1 cellular context compared by ENCODE assay signal in genomic region chr9:36163049-36163839, GRCh38.
A peak's percentile ranks its signal among the peaks of the same experiment; 100 is the strongest.
TF ChIP-seq lines count a peak whose summit lies in the region.

No MANE protein-coding gene starts in this region.

TF ChIP-seq in WTC11, 78 proteins besides CTCF, POLR2A, EP300 and RAD21 (continued from another document and continues in another):
- TF ChIP-seq ARID4B (CRISPR knock-in tag; IDR thresholded peaks at IDR 0.05; ENCODE audit: borderline replicate concordance), result no peak
- TF ChIP-seq GTF2I (CRISPR knock-in tag; conservative IDR thresholded peaks at IDR 0.05), result no peak
- TF ChIP-seq ETV6 (CRISPR knock-in tag; IDR thresholded peaks at IDR 0.05), result 0 out of 2 replicates have a peak, but pooled peaks have one; percentile 70
- no peak; the same call in 1 of the 2 replicates for TF ChIP-seq USF2 (CRISPR knock-in tag; IDR thresholded peaks at IDR 0.05)
- TF ChIP-seq EMX1 (CRISPR knock-in tag; IDR thresholded peaks at IDR 0.05), result no peak
- TF ChIP-seq ZNF671 (CRISPR knock-in tag; IDR thresholded peaks at IDR 0.05), result no peak
- TF ChIP-seq ZNF281 (CRISPR knock-in tag; IDR thresholded peaks at IDR 0.05), result peak; percentile 98
- TF ChIP-seq FOXJ3 (CRISPR knock-in tag; IDR thresholded peaks at IDR 0.05; ENCODE audit: borderline replicate concordance), result no peak
- no peak for TF ChIP-seq ATF2 (CRISPR knock-in tag; IDR thresholded peaks at IDR 0.05; ENCODE audit: borderline replicate concordance, low read depth)
- TF ChIP-seq ATF3 (CRISPR knock-in tag; conservative IDR thresholded peaks at IDR 0.05), result no peak
- no peak for TF ChIP-seq ERG (CRISPR knock-in tag; IDR thresholded peaks at IDR 0.05)
- TF ChIP-seq ESRRA (CRISPR knock-in tag; IDR thresholded peaks at IDR 0.05; ENCODE audit: borderline replicate concordance), result no peak
- 0 out of 2 replicates have a peak, but pooled peaks have one; percentile 6 for TF ChIP-seq ZSCAN18 (CRISPR knock-in tag; IDR thresholded peaks at IDR 0.05)
- TF ChIP-seq E2F5 (CRISPR knock-in tag; IDR thresholded peaks at IDR 0.05), result no peak
- TF ChIP-seq ATF1 (CRISPR knock-in tag; IDR thresholded peaks at IDR 0.05), result no peak
- TF ChIP-seq ZNF423 (CRISPR knock-in tag; IDR thresholded peaks at IDR 0.05), result no peak
- 0 out of 2 replicates have a peak, but pooled peaks have one; percentile 59 for TF ChIP-seq ZNF532 (CRISPR knock-in tag; IDR thresholded peaks at IDR 0.05; ENCODE audit: borderline replicate concordance)
- no peak for TF ChIP-seq KAT7 (CRISPR knock-in tag; IDR thresholded peaks at IDR 0.05; ENCODE audit: borderline replicate concordance)
- TF ChIP-seq CREB1 (CRISPR knock-in tag; IDR thresholded peaks at IDR 0.05), result peak; percentile 40; the same call in 1 of the 2 replicates
- no peak for TF ChIP-seq NFE2L1 (CRISPR knock-in tag; IDR thresholded peaks at IDR 0.05)
- TF ChIP-seq ZMAT4 (CRISPR knock-in tag; IDR thresholded peaks at IDR 0.05), result no peak
- TF ChIP-seq SMAD3 (CRISPR knock-in tag; IDR thresholded peaks at IDR 0.05; ENCODE audit: borderline replicate concordance), result no peak
- TF ChIP-seq E2F4 (CRISPR knock-in tag; IDR thresholded peaks at IDR 0.05; ENCODE audit: borderline replicate concordance, low read depth), result no peak
- peak; percentile 64 for TF ChIP-seq SP1 (CRISPR knock-in tag; conservative IDR thresholded peaks at IDR 0.05)
- 0 out of 2 replicates have a peak, but pooled peaks have one; percentile 8 for TF ChIP-seq ZBTB43 (CRISPR knock-in tag; IDR thresholded peaks at IDR 0.05)
- TF ChIP-seq GRHL2 (CRISPR knock-in tag; IDR thresholded peaks at IDR 0.05; ENCODE audit: insufficient replicate concordance, severe bottlenecking), result no peak
- no peak for TF ChIP-seq ZNF416 (CRISPR knock-in tag; IDR thresholded peaks at IDR 0.05)
- no peak for TF ChIP-seq ZNF396 (CRISPR knock-in tag; IDR thresholded peaks at IDR 0.05; ENCODE audit: borderline replicate concordance)
- no peak for TF ChIP-seq NFYB (CRISPR knock-in tag; conservative IDR thresholded peaks at IDR 0.05; ENCODE audit: low read depth)
- no peak for TF ChIP-seq NR2C2 (CRISPR knock-in tag; IDR thresholded peaks at IDR 0.05)
